22 cellular contexts compared by ENCODE assay signal in the genomic region with DNA sequence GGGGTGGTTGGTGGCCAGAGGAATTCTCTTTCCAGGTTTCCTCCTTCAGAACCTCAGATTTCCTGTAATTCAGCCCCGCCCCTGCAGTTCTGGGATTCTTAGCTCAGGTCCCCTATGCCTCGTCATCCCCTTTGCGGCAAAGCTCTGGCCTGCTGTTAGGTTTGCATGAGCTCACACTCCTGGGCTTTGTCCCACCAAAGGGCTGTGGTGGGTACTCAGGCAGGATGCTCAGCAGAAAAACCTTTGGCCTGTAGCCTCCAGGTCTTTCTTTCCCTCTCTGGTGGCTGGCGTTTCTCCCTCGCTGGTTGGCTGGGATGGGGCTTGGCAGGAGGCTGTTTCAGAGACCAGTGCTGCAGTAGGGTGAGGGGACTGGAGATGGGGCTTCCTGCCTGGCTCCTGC. TPM values are rescaled to one million over a fixed set of nuclear protein-coding genes. Genes with fewer than 3 reads are reported as not detected.
A peak's percentile ranks its signal among the peaks of the same experiment; 100 is the strongest.
DNase-seq lines count a peak whose midpoint lies in the region; ATAC-seq, FAIRE-seq and TF ChIP-seq lines count a peak whose summit lies in the region.
"Had no signal": no experiment of that assay in that cellular context is flagged by ENCODE, and none has a peak within 500 bp of the region (broad histone marks: within the 10 kb centered on the region; RNA-seq: fewer than 3 reads in every experiment).

No MANE protein-coding gene starts in this region.

- H3K36me3 Mint-ChIP-seq in astrocyte (ENCODE audit: low read depth, unreplicated experiment), result peaks cover 2% of the 10 kb centered on the region
- peaks cover 0 to 3% (median 0%) of the 10 kb centered on the region in 5 donors for H3K36me3 Mint-ChIP-seq in naive thymus-derived CD4-positive, alpha-beta T cell
- H3K36me3 Mint-ChIP-seq: stimulated activated naive B cell treated with anti-CD40 and anti-IgM and Interleukin-4, amounts not matched to agents 10 μg/mL and 1 μg/mL and 100 μg/mL, for 72 hours had no signal

- H4K20me1 ChIP-seq in astrocyte (ENCODE audit: insufficient read depth, low read length), result no peaks in the 10 kb centered on the region

- H3K9me3 Mint-ChIP-seq in astrocyte (ENCODE audit: unreplicated experiment), result no peaks in the 10 kb centered on the region
- no peaks in the 10 kb centered on the region for H3K9me3 Mint-ChIP-seq in naive thymus-derived CD4-positive, alpha-beta T cell
- H3K9me3 Mint-ChIP-seq: activated naive CD8-positive, alpha-beta T cell treated with anti-CD3 and anti-CD28 coated beads for 36 hours; neural crest cell; stimulated activated naive B cell treated with anti-CD40 and anti-IgM and Interleukin-4, amounts not matched to agents 10 μg/mL and 1 μg/mL and 100 μg/mL, for 72 hours had no signal

- H3K9me3 ChIP-seq in right cardiac atrium (ENCODE audit: control insufficient read depth, low read length) (no peaks in the 10 kb centered on the region), astrocyte (ENCODE audit: insufficient read depth, low read depth, low read length) (no peaks in the 10 kb centered on the region), prostate gland (no peaks in the 10 kb centered on the region)
- no peaks in the 10 kb centered on the region for H3K9me3 ChIP-seq in naive thymus-derived CD4-positive, alpha-beta T cell (ENCODE audit: control insufficient read depth in 2 of 3, low read length in 3 of 3)
- H3K9me3 ChIP-seq: colonic mucosa, vagina had no signal

- H3K4me3 ChIP-seq in right cardiac atrium (ENCODE audit: low read length) (no peak overlapping the region), astrocyte (ENCODE audit: insufficient read depth, low read depth, low read length) (no peak overlapping the region), prostate gland (no peak overlapping the region)
- no peak overlapping the region for H3K4me3 ChIP-seq in naive thymus-derived CD4-positive, alpha-beta T cell (ENCODE audit: low read length)
- H3K4me3 ChIP-seq: colonic mucosa, vagina had no signal

- POLR2A ChIA-PET in GM10248 (lab: Yijun Ruan, JAX), result no interaction called here
- POLR2A ChIA-PET in naive thymus-derived CD4-positive, alpha-beta T cell (lab: Charles Lee), result interaction anchor here (0.6 kb wide), 1 partner anchor 45 kb away, joined by 3 read pairs; no protein-coding TSS in a partner anchor

- no peaks in the 10 kb centered on the region for H3K79me2 ChIP-seq in astrocyte (ENCODE audit: insufficient read depth, low read length)

- H3K4me1 ChIP-seq in right cardiac atrium (ENCODE audit: control insufficient read depth, insufficient read depth, low read length), result peaks cover 4% of the 10 kb centered on the region
- H3K4me1 ChIP-seq in astrocyte (ENCODE audit: insufficient read depth, low read length), result peaks cover 25% of the 10 kb centered on the region
- no peaks in the 10 kb centered on the region for H3K4me1 ChIP-seq in prostate gland (replicated peaks)
- no peaks in the 10 kb centered on the region for H3K4me1 ChIP-seq in naive thymus-derived CD4-positive, alpha-beta T cell (ENCODE audit: control insufficient read depth in 2 of 2, insufficient read depth in 2 of 2, low read length in 2 of 2)
- H3K4me1 ChIP-seq: colonic mucosa, vagina had no signal

- no peak overlapping the region for H2AFZ ChIP-seq in astrocyte (ENCODE audit: low read depth, low read length)

- no peak for FAIRE-seq in astrocyte (lab: Jason Lieb, UNC)
- FAIRE-seq in urothelium cell line (lab: Jason Lieb, UNC), result no peak
- FAIRE-seq: GM18507 had no signal

- H3K36me3 ChIP-seq in astrocyte (ENCODE audit: insufficient read depth, low read length) (no peaks in the 10 kb centered on the region), prostate gland (no peaks in the 10 kb centered on the region)
- H3K36me3 ChIP-seq in naive thymus-derived CD4-positive, alpha-beta T cell (ENCODE audit: control insufficient read depth in 2 of 3, insufficient read depth in 3 of 3, low read length in 3 of 3), result no peaks in the 10 kb centered on the region
- H3K36me3 ChIP-seq: colonic mucosa, vagina had no signal

- CTCF ChIA-PET in GM10248 (lab: Yijun Ruan, JAX), result interaction anchor here (1.1 to 1.9 kb wide), 3 partner anchors 9 to 130 kb away, joined by 7 to 9 read pairs (median 7); no protein-coding TSS in a partner anchor
- CTCF ChIA-PET in naive thymus-derived CD4-positive, alpha-beta T cell (lab: Charles Lee), result interaction anchor here (0.7 kb wide), 1 partner anchor 16 kb away, joined by 3 read pairs; no protein-coding TSS in a partner anchor

- ATAC-seq in right cardiac atrium (peak in 1 of 2 donors; percentile 60), left ventricle myocardium superior (no peak)
- ATAC-seq in naive thymus-derived CD4-positive, alpha-beta T cell, result no peak
- ATAC-seq: Panc1; stimulated activated naive B cell treated with anti-CD40 and anti-IgM and Interleukin-4, amounts not matched to agents 10 μg/mL and 1 μg/mL and 100 μg/mL, for 72 hours had no signal

- intact Hi-C loops in right cardiac atrium (cut with DNase I) (loop anchor here in 1 of 4 donors (10.0 kb wide), 1 partner anchor 135 kb away; no protein-coding TSS in a partner anchor), left ventricle myocardium superior (cut with micrococcal nuclease) (no loop called here), prostate gland (cut with DNase I) (no loop called here)
- intact Hi-C loops in naive thymus-derived CD4-positive, alpha-beta T cell (cut with micrococcal nuclease), result loop anchor here in 1 of 2 donors (10.0 kb wide), 1 partner anchor 195 kb away; no protein-coding TSS in a partner anchor

- H3K27ac Mint-ChIP-seq in astrocyte (ENCODE audit: unreplicated experiment), result no peak overlapping the region
- peak overlapping the region in 1 of 9 donors; percentile 25 for H3K27ac Mint-ChIP-seq in naive thymus-derived CD4-positive, alpha-beta T cell
- H3K27ac Mint-ChIP-seq: activated naive CD8-positive, alpha-beta T cell treated with anti-CD3 and anti-CD28 coated beads for 36 hours; stimulated activated naive B cell treated with anti-CD40 and anti-IgM and Interleukin-4, amounts not matched to agents 10 μg/mL and 1 μg/mL and 100 μg/mL, for 72 hours had no signal

- peak in 2 of 3 donors; percentile 14 to 38 for DNase-seq in right cardiac atrium
- no peak for DNase-seq in left ventricle myocardium superior
- DNase-seq in astrocyte (ENCODE audit: low read depth), result peak; percentile 95
- peak; percentile 84 for DNase-seq in glomerular visceral epithelial cell (ENCODE audit: extremely low spot score)
- DNase-seq in urothelium cell line (ENCODE audit: low spot score), result peak; percentile 55
- no peak for DNase-seq in prostate gland (ENCODE audit: low spot score)
- DNase-seq in GM10248 (ENCODE audit: extremely low spot score), result no peak
- no peak for DNase-seq in naive thymus-derived CD4-positive, alpha-beta T cell
- DNase-seq: activated naive CD8-positive, alpha-beta T cell treated with anti-CD3 and anti-CD28 coated beads for 36 hours; colonic mucosa; H7; NCI-H146; NCI-H526; stimulated activated naive B cell treated with anti-CD40 and anti-IgM and Interleukin-4, amounts not matched to agents 10 μg/mL and 1 μg/mL and 100 μg/mL, for 72 hours had no signal

- TF ChIP-seq CTCF in astrocyte (IDR thresholded peaks at IDR 0.05; ENCODE audit: insufficient read depth, low read depth, low read length), result no peak
- no peak for TF ChIP-seq CTCF in prostate gland (IDR thresholded peaks at IDR 0.05)
- no peak for TF ChIP-seq CTCF in GM10248 (IDR thresholded peaks at IDR 0.05; ENCODE audit: control extremely low read depth, extremely low read depth, low read depth, missing control alignments)

- H3K4me1 Mint-ChIP-seq in astrocyte (ENCODE audit: low read depth, unreplicated experiment), result peaks cover 11% of the 10 kb centered on the region
- H3K4me1 Mint-ChIP-seq in naive thymus-derived CD4-positive, alpha-beta T cell, result no peaks in the 10 kb centered on the region
- H3K4me1 Mint-ChIP-seq: activated naive CD8-positive, alpha-beta T cell treated with anti-CD3 and anti-CD28 coated beads for 36 hours; neural crest cell; stimulated activated naive B cell treated with anti-CD40 and anti-IgM and Interleukin-4, amounts not matched to agents 10 μg/mL and 1 μg/mL and 100 μg/mL, for 72 hours had no signal

- H3K4me3 Mint-ChIP-seq in astrocyte (ENCODE audit: unreplicated experiment), result no peak overlapping the region
- no peak overlapping the region for H3K4me3 Mint-ChIP-seq in naive thymus-derived CD4-positive, alpha-beta T cell
- H3K4me3 Mint-ChIP-seq: activated naive CD8-positive, alpha-beta T cell treated with anti-CD3 and anti-CD28 coated beads for 36 hours; neural crest cell; stimulated activated naive B cell treated with anti-CD40 and anti-IgM and Interleukin-4, amounts not matched to agents 10 μg/mL and 1 μg/mL and 100 μg/mL, for 72 hours had no signal

- no peaks in the 10 kb centered on the region for H3K27me3 ChIP-seq in right cardiac atrium (ENCODE audit: control insufficient read depth, insufficient read depth)
- H3K27me3 ChIP-seq in astrocyte (ENCODE audit: insufficient read depth, low read length), result no peaks in the 10 kb centered on the region
- H3K27me3 ChIP-seq in prostate gland (replicated peaks; ENCODE audit: insufficient read depth), result no peaks in the 10 kb centered on the region
- H3K27me3 ChIP-seq in naive thymus-derived CD4-positive, alpha-beta T cell (ENCODE audit: control insufficient read depth in 2 of 2, insufficient read depth in 2 of 2, low read length in 2 of 2), result no peaks in the 10 kb centered on the region
- H3K27me3 ChIP-seq: colonic mucosa, vagina had no signal

- TF ChIP-seq POLR2A in prostate gland (IDR thresholded peaks at IDR 0.05), result no peak

- H3K27ac ChIP-seq in right cardiac atrium (ENCODE audit: low read length), result no peak overlapping the region
- peak overlapping the region; percentile 54 for H3K27ac ChIP-seq in astrocyte (ENCODE audit: low read depth, low read length)
- no peak overlapping the region for H3K27ac ChIP-seq in prostate gland
- H3K27ac ChIP-seq in naive thymus-derived CD4-positive, alpha-beta T cell (ENCODE audit: low read depth, low read length), result no peak overlapping the region
- H3K27ac ChIP-seq: colonic mucosa, KMS-11, vagina had no signal

- peak overlapping the region; percentile 43 for H3K9ac ChIP-seq in astrocyte (ENCODE audit: low read length)
- H3K9ac ChIP-seq: KMS-11 had no signal

- peak overlapping the region; percentile 49 for H3K4me2 ChIP-seq in astrocyte (ENCODE audit: low read length)
- H3K4me2 ChIP-seq: KMS-11 had no signal

- H3K27me3 Mint-ChIP-seq in astrocyte (ENCODE audit: low read depth, unreplicated experiment), result peaks cover 12% of the 10 kb centered on the region
- H3K27me3 Mint-ChIP-seq in naive thymus-derived CD4-positive, alpha-beta T cell, result peaks cover 0 to 9% (median 0%) of the 10 kb centered on the region in 5 donors
- H3K27me3 Mint-ChIP-seq: activated naive CD8-positive, alpha-beta T cell treated with anti-CD3 and anti-CD28 coated beads for 36 hours had no signal

- WGBS in right cardiac atrium, result 50% methylated on average over 5 of the region's 5 CpGs
- WGBS in prostate gland, result 49% methylated on average over 5 of the region's 5 CpGs

RNA-seq across cellular contexts. Expression of gene PLEKHG4, which starts 9.6 kb away (rescaled TPM):
- total RNA-seq in right cardiac atrium (1 to 10 TPM; 2.2 to 2.8 (median 2.5) TPM), left ventricle myocardium superior (1.5 TPM), astrocyte (1.8 and 2.4 TPM in 2 replicates), prostate gland (10 to 100 TPM in 1 of 2 donors, 1 to 10 TPM in 1; 7.7 to 57.8 TPM)
- polyA plus RNA-seq in right cardiac atrium, result 2.2 TPM
- total RNA-seq in naive thymus-derived CD4-positive, alpha-beta T cell, result 10 to 100 TPM; 18.9 to 32.3 (median 26.1) TPM
- 1 to 10 TPM; 6.2 to 9.1 TPM for polyA plus RNA-seq in naive thymus-derived CD4-positive, alpha-beta T cell

RNA-seq across cellular contexts. Expression of gene SLC9A5, which starts 21.0 kb away (rescaled TPM):
- total RNA-seq in right cardiac atrium (1 to 10 TPM; 2.2 to 2.9 (median 2.5) TPM), left ventricle myocardium superior (1.2 TPM), astrocyte (2.4 and 2.5 TPM in 2 replicates), prostate gland (1 to 10 TPM in 1 of 2 donors, under 1 TPM in 1; 0.27 to 2.6 TPM)
- 1.9 TPM for polyA plus RNA-seq in right cardiac atrium
- 1 to 10 TPM; 1.7 to 3.7 (median 2.2) TPM for total RNA-seq in naive thymus-derived CD4-positive, alpha-beta T cell
- polyA plus RNA-seq in naive thymus-derived CD4-positive, alpha-beta T cell, result under 1 TPM; 0.11 to 0.18 TPM
- total RNA-seq: skeletal muscle tissue had no signal

RNA-seq across cellular contexts. Expression of gene FHOD1, which starts 22.5 kb away (rescaled TPM):
- total RNA-seq in right cardiac atrium (10 to 100 TPM; 16.9 to 32.1 (median 19.4) TPM), left ventricle myocardium superior (14.5 TPM), astrocyte (38.1 and 40.5 TPM in 2 replicates), prostate gland (10 to 100 TPM; 11.2 to 46.1 TPM)
- 20.5 TPM for polyA plus RNA-seq in right cardiac atrium
- total RNA-seq in naive thymus-derived CD4-positive, alpha-beta T cell, result 10 to 100 TPM; 23.7 to 81.7 (median 35.1) TPM
- polyA plus RNA-seq in naive thymus-derived CD4-positive, alpha-beta T cell, result 1 to 10 TPM; 3.6 to 3.7 TPM

RNA-seq across cellular contexts. Expression of gene TMEM208, which starts 42.8 kb away (rescaled TPM):
- 10 to 100 TPM; 15.4 to 26.2 (median 17.0) TPM for total RNA-seq in right cardiac atrium
- polyA plus RNA-seq in right cardiac atrium, result 43.5 TPM
- total RNA-seq in left ventricle myocardium superior, result 11.7 TPM
- 47.5 and 51.6 TPM in 2 replicates for total RNA-seq in astrocyte
- total RNA-seq in prostate gland, result 10 to 100 TPM; 39.1 to 57.1 TPM
- 10 to 100 TPM; 27.6 to 44.8 (median 32.7) TPM for total RNA-seq in naive thymus-derived CD4-positive, alpha-beta T cell
- 10 to 100 TPM; 79.7 to 88.3 TPM for polyA plus RNA-seq in naive thymus-derived CD4-positive, alpha-beta T cell

RNA-seq across cellular contexts. Expression of gene KCTD19, which starts 56.8 kb away (rescaled TPM):
- total RNA-seq in right cardiac atrium (under 1 TPM in 1 of 4 donors, not detected in 3; 0.06 TPM), left ventricle myocardium superior (not detected), astrocyte (not detected in 2 replicates), prostate gland (1 to 10 TPM in 1 of 2 donors, not detected in 1; 7.0 TPM)
- polyA plus RNA-seq in right cardiac atrium, result 0.07 TPM
- under 1 TPM in 2 of 5 experiments, not detected in 3; 0.05 to 0.39 TPM for total RNA-seq in naive thymus-derived CD4-positive, alpha-beta T cell
- not detected for polyA plus RNA-seq in naive thymus-derived CD4-positive, alpha-beta T cell
- total RNA-seq: lung microvascular endothelial cell, skeletal muscle tissue, vagina had no signal
- polyA plus RNA-seq: esophagus had no signal

Comparison
In these comparisons a context has a peak if more than half of its experiments do, and no peak if none do; other contexts are left out.
1. DNase-seq: peak in right cardiac atrium (2 of 3), astrocyte (single experiment), glomerular visceral epithelial cell (single experiment) and urothelium cell line (single experiment); none in left ventricle myocardium superior (single experiment), prostate gland (single experiment), GM10248 (single experiment) and naive thymus-derived CD4-positive, alpha-beta T cell (0 of 9).